In the genomic region with DNA sequence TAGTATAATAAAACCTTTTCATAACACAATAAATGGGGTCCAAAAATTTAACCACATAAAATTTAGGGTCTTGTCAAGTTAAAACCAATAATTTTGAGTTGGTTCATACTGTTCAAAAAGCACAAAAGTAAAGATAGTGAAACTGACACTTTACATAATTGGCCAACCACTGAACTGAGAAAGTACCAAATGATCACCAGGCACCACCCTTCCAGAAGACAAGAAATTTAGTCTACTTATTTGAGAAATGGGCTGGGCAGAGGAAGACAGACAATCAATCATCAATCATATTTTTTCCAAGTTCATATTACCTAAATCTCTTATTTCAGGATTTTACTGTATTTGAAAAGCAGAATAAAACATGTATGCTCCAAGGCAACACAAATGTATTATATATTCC, we compare ENCODE assay signal across 31 cellular contexts. TPM values are rescaled to one million over a fixed set of nuclear protein-coding genes. Genes with fewer than 3 reads are reported as not detected.
"Had no signal": no experiment of that assay in that cellular context is flagged by ENCODE, and none has a peak within 500 bp of the region (broad histone marks: within the 10 kb centered on the region; RNA-seq: fewer than 3 reads in every experiment).

No MANE protein-coding gene starts in this region.

- FAIRE-seq: islet of Langerhans, kidney had no signal

- H3K9ac ChIP-seq: neural progenitor cell had no signal

- H3K36me3 ChIP-seq: left lung, neural progenitor cell, neutrophil, ovary, right atrium auricular region, right lobe of liver, tibial nerve, uterus had no signal

- ATAC-seq: left colon; left lung; natural killer cell; right lobe of liver; stimulated activated memory B cell treated with anti-CD40 and anti-IgM and Interleukin-4, amounts not matched to agents 10 μg/mL and 1 μg/mL and 100 μg/mL, for 72 hours; stimulated activated naive CD8-positive, alpha-beta T cell treated with anti-CD3 and anti-CD28 coated beads, Interleukin-15, amount 100 ng/mL, for 72 hours had no signal

- H3K4me3 ChIP-seq: left lung, lung, neural progenitor cell, ovary, right atrium auricular region, right lobe of liver, smooth muscle cell, tibial nerve, uterus had no signal

- H3K4me1 ChIP-seq: left lung, neural progenitor cell, right atrium auricular region, right lobe of liver, tibial nerve, uterus had no signal

- H3K9me3 ChIP-seq: left lung, neutrophil, ovary, right atrium auricular region, right lobe of liver, tibial nerve, uterus had no signal

- H2AFZ ChIP-seq: neural progenitor cell had no signal

- H3K4me2 ChIP-seq: neural progenitor cell, smooth muscle cell had no signal

- H3K27ac ChIP-seq: left lung, neural progenitor cell, neutrophil, ovary, right atrium auricular region, right lobe of liver, tibial nerve, uterus had no signal

- H3K27me3 ChIP-seq: left lung, neural progenitor cell, neutrophil, ovary, right atrium auricular region, right lobe of liver, tibial nerve, uterus had no signal

- DNase-seq: immature natural killer cell; kidney; left colon; left lung; mesendoderm; naive B cell; natural killer cell; nephron progenitor cell; ovary; right lobe of liver; stimulated activated CD4-positive, alpha-beta T cell treated with anti-CD3 and anti-CD28 coated beads, Interleukin-1b, Interleukin-23, amount 100 ng/mL, for 48 hours; stimulated activated CD4-positive, alpha-beta T cell treated with anti-CD3 and anti-CD28 coated beads, Interleukin-2, amount 100 ng/mL, for 48 hours; stimulated activated CD4-positive, alpha-beta T cell treated with anti-CD3 and anti-CD28 coated beads, Interleukin-4, amount 100 ng/mL, for 4 hours; stimulated activated CD8-positive, alpha-beta memory T cell treated with anti-CD3 and anti-CD28 coated beads, Interleukin-4, amount 100 ng/mL, for 48 hours; stimulated activated naive CD4-positive, alpha-beta T cell treated with Interleukin-2 at 50 U/mL for 16 hours; stimulated activated naive CD8-positive, alpha-beta T cell treated with anti-CD3 and anti-CD28 coated beads, Interleukin-15, amount 100 ng/mL, for 72 hours; substantia nigra; uterus had no signal

RNA-seq across cellular contexts. Expression of gene HORMAD1, which starts 17.3 kb away (rescaled TPM):
- total RNA-seq: mesothelial cell of epicardium, ovary, progenitor cell of endocrine pancreas, pulmonary artery endothelial cell, renal cortical epithelial cell, skeletal muscle tissue, smooth muscle cell had no signal
- polyA plus RNA-seq: immature natural killer cell, smooth muscle cell had no signal
